ENCODE assay signal across 9 cellular contexts in genomic region chr2:157302492-157303099, GRCh38. TPM values are rescaled to one million over a fixed set of nuclear protein-coding genes. Genes with fewer than 3 reads are reported as not detected.
DNase-seq lines count a peak whose midpoint lies in the region; ATAC-seq and TF ChIP-seq lines count a peak whose summit lies in the region.
"Had no signal": no experiment of that assay in that cellular context is flagged by ENCODE, and none has a peak within 500 bp of the region (broad histone marks: within the 10 kb centered on the region; RNA-seq: fewer than 3 reads in every experiment).

No MANE protein-coding gene starts in this region.

- H3K9me2 ChIP-seq in OCI-LY1 (ENCODE audit: low read depth, low read length) = no peaks in the 10 kb centered on the region

- no peak overlapping the region for H3K27ac Mint-ChIP-seq in activated CD4-positive, alpha-beta T cell treated with anti-CD3 and anti-CD28 coated beads for 36 hours

- no peaks in the 10 kb centered on the region for H3K4me1 ChIP-seq in OCI-LY1 (ENCODE audit: insufficient read depth, low read length, severe bottlenecking)
- H3K4me1 ChIP-seq: gastrocnemius medialis had no signal

- no peak overlapping the region for H3K4me3 Mint-ChIP-seq in activated CD4-positive, alpha-beta T cell treated with anti-CD3 and anti-CD28 coated beads for 36 hours

- no peaks in the 10 kb centered on the region for H3K27me3 ChIP-seq in OCI-LY1 (ENCODE audit: insufficient read depth, low read length)
- H3K27me3 ChIP-seq: gastrocnemius medialis had no signal

- TF ChIP-seq CTCF in OCI-LY1 (IDR thresholded peaks at IDR 0.05; ENCODE audit: low read length) = peak; percentile 86
- peak; percentile 67 for TF ChIP-seq CTCF in astrocyte of the spinal cord (IDR thresholded peaks at IDR 0.05; ENCODE audit: low read depth, low read length)

- in situ Hi-C loops in astrocyte of the spinal cord (cut with HindIII; ENCODE audit: low sequenced_read_pairs) = no loop called here

- H3K79me2 ChIP-seq in OCI-LY1 (ENCODE audit: insufficient read depth, low read length) = no peaks in the 10 kb centered on the region

- no peak overlapping the region for H3K4me2 ChIP-seq in OCI-LY1 (ENCODE audit: low read length)

- H2AFZ ChIP-seq in OCI-LY1 (ENCODE audit: low read length) = no peak overlapping the region

- no peaks in the 10 kb centered on the region for H3K36me3 ChIP-seq in OCI-LY1 (ENCODE audit: insufficient read depth, low read length)
- H3K36me3 ChIP-seq: gastrocnemius medialis had no signal

- ATAC-seq in activated CD4-positive, alpha-beta T cell treated with anti-CD3 and anti-CD28 coated beads for 36 hours = peak; percentile 75
- peak; percentile 72 for ATAC-seq in GM21390 (IDR thresholded peaks at IDR 0.05; ENCODE audit: unreplicated experiment)
- peak; percentile 62 for ATAC-seq in HG03575 (IDR thresholded peaks at IDR 0.05; ENCODE audit: extremely low read depth, insufficient number of reproducible peaks, low FRiP score, unreplicated experiment)

- H3K9me3 ChIP-seq in OCI-LY1 (ENCODE audit: low read length) = no peaks in the 10 kb centered on the region
- H3K9me3 ChIP-seq: gastrocnemius medialis had no signal

- H4K20me1 ChIP-seq in OCI-LY1 (ENCODE audit: insufficient read depth, low read length) = no peaks in the 10 kb centered on the region

- peak; percentile 50 for DNase-seq in activated CD4-positive, alpha-beta T cell treated with anti-CD3 and anti-CD28 coated beads for 36 hours
- no peak for DNase-seq in activated CD4-positive, alpha-beta T cell treated with anti-CD3 and anti-CD28 coated beads for 1 hour
- DNase-seq in astrocyte of the spinal cord (ENCODE audit: low read depth, low spot score) (peak; percentile 54), iPS DF 4.7 (ENCODE audit: extremely low read depth, low spot score) (peak; percentile 16)
- peak; percentile 6 for DNase-seq in stimulated activated CD4-positive, alpha-beta T cell treated with anti-CD3 and anti-CD28 coated beads, Interleukin-2, amount 100 ng/mL, for 4 hours (ENCODE audit: low read depth)
- DNase-seq: gastrocnemius medialis had no signal

- intact Hi-C loops in activated CD4-positive, alpha-beta T cell treated with anti-CD3 and anti-CD28 coated beads for 36 hours (cut with DNase I, micrococcal nuclease) = loop anchor here (1.0 to 10.0 kb wide), 13 partner anchors 35 to 1452 kb away; partner anchors contain the start of gene ACVR1C (in 2 of the 2)

- H3K36me3 Mint-ChIP-seq in activated CD4-positive, alpha-beta T cell treated with anti-CD3 and anti-CD28 coated beads for 36 hours (ENCODE audit: low read depth) = no peaks in the 10 kb centered on the region

- peaks cover 3% of the 10 kb centered on the region for H3K27me3 Mint-ChIP-seq in activated CD4-positive, alpha-beta T cell treated with anti-CD3 and anti-CD28 coated beads for 36 hours

- CTCF ChIA-PET in activated CD4-positive, alpha-beta T cell treated with anti-CD3 and anti-CD28 coated beads for 36 hours (lab: Charles Lee) = interaction anchor here (0.5 to 8.5 kb wide), 100 partner anchors 9 to 1924 kb away, joined by 3 to 189 read pairs (median 5); partner anchors contain the start of genes ACVR1C, CYTIP and ERMN

- no peak overlapping the region for H3K9ac ChIP-seq in OCI-LY1 (ENCODE audit: low read length)

- POLR2A ChIA-PET in activated CD4-positive, alpha-beta T cell treated with anti-CD3 and anti-CD28 coated beads for 36 hours (lab: Charles Lee) = interaction anchor here (0.5 to 1.7 kb wide), 4 partner anchors 111 to 139 kb away, joined by 3 to 10 read pairs (median 4); no protein-coding TSS in a partner anchor

- peaks cover 30% of the 10 kb centered on the region for H3K4me1 Mint-ChIP-seq in activated CD4-positive, alpha-beta T cell treated with anti-CD3 and anti-CD28 coated beads for 36 hours

- H3K27ac ChIP-seq in OCI-LY1 (ENCODE audit: low read depth, low read length, poor library complexity, severe bottlenecking) = no peak overlapping the region
- H3K27ac ChIP-seq: gastrocnemius medialis had no signal

- H3K4me3 ChIP-seq in OCI-LY1 (ENCODE audit: low read depth, low read length, poor library complexity, severe bottlenecking) (no peak overlapping the region), astrocyte of the spinal cord (ENCODE audit: low read depth, low read length) (no peak overlapping the region)
- H3K4me3 ChIP-seq: gastrocnemius medialis had no signal

- H3K9me3 Mint-ChIP-seq in activated CD4-positive, alpha-beta T cell treated with anti-CD3 and anti-CD28 coated beads for 36 hours (ENCODE audit: low read depth) = no peaks in the 10 kb centered on the region

- no peaks in the 10 kb centered on the region for H3F3A ChIP-seq in OCI-LY1 (ENCODE audit: insufficient read depth, low read length)

RNA-seq across cellular contexts. Expression of gene ERMN, which starts 23.0 kb away (rescaled TPM):
- 1 to 10 TPM; 1.0 to 1.8 TPM for total RNA-seq in activated CD4-positive, alpha-beta T cell treated with anti-CD3 and anti-CD28 coated beads for 36 hours
- total RNA-seq: gastrocnemius medialis had no signal

RNA-seq across cellular contexts. Expression of gene GALNT5, which starts 45.1 kb away (rescaled TPM):
- total RNA-seq in activated CD4-positive, alpha-beta T cell treated with anti-CD3 and anti-CD28 coated beads for 36 hours = under 1 TPM in 1 of 2 experiments, not detected in 1; 0.04 TPM
